ENCODE assay signal across 30 cellular contexts in the genomic region with DNA sequence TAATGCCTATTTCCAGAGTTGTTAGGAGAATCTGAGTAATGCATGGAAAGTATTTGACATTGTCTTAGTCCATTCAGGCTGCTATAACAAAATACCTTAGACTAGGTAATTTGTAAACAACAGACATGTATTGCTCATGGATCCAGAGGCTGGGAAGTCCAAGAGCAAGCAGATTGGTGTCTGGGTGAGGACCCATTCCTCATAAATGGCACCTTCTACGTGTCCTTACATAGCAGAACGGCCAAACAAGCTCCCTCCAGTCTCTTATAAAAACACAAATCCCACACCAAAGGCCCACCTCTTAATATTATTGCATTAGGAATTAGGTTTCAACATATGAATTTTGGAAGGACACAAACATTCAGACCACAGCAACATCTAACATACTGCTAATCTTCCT.
"Had no signal": no experiment of that assay in that cellular context is flagged by ENCODE, and none has a peak within 500 bp of the region (broad histone marks: within the 10 kb centered on the region; RNA-seq: fewer than 3 reads in every experiment).

No MANE protein-coding gene starts in this region.

- H3K27me3 ChIP-seq: adrenal gland, body of pancreas, cardiac muscle cell, colonic mucosa had no signal

- H3K27ac Mint-ChIP-seq: activated CD4-positive, alpha-beta memory T cell treated with anti-CD3 and anti-CD28 coated beads for 36 hours; activated CD4-positive, alpha-beta T cell treated with anti-CD3 and anti-CD28 coated beads for 36 hours; activated CD4-positive, alpha-beta T cell treated with anti-CD3 and anti-CD28 coated beads, Interleukin-2, amount 10 ng/mL, durations not matched to agents 24 days and 14 days; activated CD8-positive, alpha-beta memory T cell treated with anti-CD3 and anti-CD28 coated beads, Interleukin-2, amount 10 ng/mL, durations not matched to agents 7 days and 5 days; activated CD8-positive, alpha-beta T cell treated with anti-CD3 and anti-CD28 coated beads, Interleukin-2, amount 10 ng/mL, durations not matched to agents 7 days and 5 days; activated naive CD4-positive, alpha-beta T cell treated with anti-CD3 and anti-CD28 coated beads for 36 hours; activated naive CD4-positive, alpha-beta T cell treated with anti-CD3 and anti-CD28 coated beads, Interleukin-2, amount 50 U/mL, for 24 hours; activated naive CD8-positive, alpha-beta T cell treated with anti-CD3 and anti-CD28 coated beads for 36 hours; activated naive CD8-positive, alpha-beta T cell treated with anti-CD3 and anti-CD28 coated beads, Interleukin-2, amount 50 U/mL, for 24 hours; activated T-helper 1 cell treated with anti-CD3 and anti-CD28 coated beads, Interleukin-12 subunit alpha, Interleukin-12 subunit beta, Interleukin-2, Interleukin-4 antibody, amounts not matched to agents 30 ng/mL and 10 ng/mL and 1 ng/mL, durations not matched to agents 14 hours and 24 hours and 36 hours; activated T-helper 2 cell treated with anti-CD3 and anti-CD28 coated beads, Interferon-gamma antibody, Interleukin-2, Interleukin-4, amounts not matched to agents 10 μg/mL and 5 μg/mL and 100 μg/mL, durations not matched to agents 14 hours and 24 hours and 36 hours; T-helper 17 cell; T-helper 2 cell treated with Interferon-gamma antibody and Interleukin-4, amounts not matched to agents 5 μg/mL and 100 μg/mL, for 36 hours had no signal

- H3K4me3 Mint-ChIP-seq: activated CD4-positive, alpha-beta memory T cell treated with anti-CD3 and anti-CD28 coated beads for 36 hours; activated CD4-positive, alpha-beta T cell treated with anti-CD3 and anti-CD28 coated beads for 36 hours; activated CD4-positive, alpha-beta T cell treated with anti-CD3 and anti-CD28 coated beads, Interleukin-2, amount 10 ng/mL, durations not matched to agents 24 days and 14 days; activated CD8-positive, alpha-beta memory T cell treated with anti-CD3 and anti-CD28 coated beads, Interleukin-2, amount 10 ng/mL, durations not matched to agents 7 days and 5 days; activated CD8-positive, alpha-beta T cell treated with anti-CD3 and anti-CD28 coated beads, Interleukin-2, amount 10 ng/mL, durations not matched to agents 7 days and 5 days; activated naive CD4-positive, alpha-beta T cell treated with anti-CD3 and anti-CD28 coated beads for 36 hours; activated naive CD4-positive, alpha-beta T cell treated with anti-CD3 and anti-CD28 coated beads, Interleukin-2, amount 50 U/mL, for 24 hours; activated naive CD8-positive, alpha-beta T cell treated with anti-CD3 and anti-CD28 coated beads for 36 hours; activated naive CD8-positive, alpha-beta T cell treated with anti-CD3 and anti-CD28 coated beads, Interleukin-2, amount 50 U/mL, for 24 hours; activated T-helper 1 cell treated with anti-CD3 and anti-CD28 coated beads, Interleukin-12 subunit alpha, Interleukin-12 subunit beta, Interleukin-2, Interleukin-4 antibody, amounts not matched to agents 30 ng/mL and 10 ng/mL and 1 ng/mL, durations not matched to agents 14 hours and 24 hours and 36 hours; T-helper 17 cell; T-helper 2 cell treated with Interferon-gamma antibody and Interleukin-4, amounts not matched to agents 5 μg/mL and 100 μg/mL, for 36 hours had no signal

- H3K4me1 ChIP-seq: adrenal gland had no signal

- H3K4me1 Mint-ChIP-seq: activated naive CD4-positive, alpha-beta T cell treated with anti-CD3 and anti-CD28 coated beads, Interleukin-2, amount 50 U/mL, for 24 hours; activated naive CD8-positive, alpha-beta T cell treated with anti-CD3 and anti-CD28 coated beads for 36 hours had no signal

- H3K27ac ChIP-seq: adrenal gland, cardiac muscle cell, colonic mucosa had no signal

- H3K27me3 Mint-ChIP-seq: activated CD4-positive, alpha-beta memory T cell treated with anti-CD3 and anti-CD28 coated beads for 36 hours; activated CD4-positive, alpha-beta T cell treated with anti-CD3 and anti-CD28 coated beads for 36 hours; activated CD4-positive, alpha-beta T cell treated with anti-CD3 and anti-CD28 coated beads, Interleukin-2, amount 10 ng/mL, durations not matched to agents 24 days and 14 days; activated CD8-positive, alpha-beta memory T cell treated with anti-CD3 and anti-CD28 coated beads, Interleukin-2, amount 10 ng/mL, durations not matched to agents 7 days and 5 days; activated naive CD4-positive, alpha-beta T cell treated with anti-CD3 and anti-CD28 coated beads, Interleukin-2, amount 50 U/mL, for 24 hours; activated naive CD8-positive, alpha-beta T cell treated with anti-CD3 and anti-CD28 coated beads, Interleukin-2, amount 50 U/mL, for 24 hours; T-helper 17 cell had no signal

- DNase-seq: activated CD4-positive, alpha-beta memory T cell treated with anti-CD3 and anti-CD28 coated beads for 36 hours; activated CD4-positive, alpha-beta T cell treated with anti-CD3 and anti-CD28 coated beads for 36 hours; activated CD4-positive, alpha-beta T cell treated with anti-CD3 and anti-CD28 coated beads, Interleukin-2, amount 10 ng/mL, durations not matched to agents 24 days and 14 days; activated CD4-positive, CD25-positive, alpha-beta regulatory T cell; activated CD4-positive, CD25-positive, alpha-beta regulatory T cell treated with anti-CD3 and anti-CD28 coated beads, Interleukin-2, amount 50 U/mL, for 72 hours; activated CD8-positive, alpha-beta memory T cell treated with anti-CD3 and anti-CD28 coated beads, Interleukin-2, amount 10 ng/mL, durations not matched to agents 7 days and 5 days; activated CD8-positive, alpha-beta memory T cell treated with anti-CD3 and anti-CD28 coated beads, Interleukin-2, amount 50 U/mL, for 4 hours; activated CD8-positive, alpha-beta T cell treated with anti-CD3 and anti-CD28 coated beads, Interleukin-2, amount 10 ng/mL, durations not matched to agents 7 days and 5 days; activated effector memory CD4-positive, alpha-beta T cell treated with anti-CD3 and anti-CD28 coated beads, Interleukin-2, amount 50 U/mL, for 16 hours; activated naive CD4-positive, alpha-beta T cell treated with anti-CD3 and anti-CD28 coated beads for 36 hours; activated naive CD8-positive, alpha-beta T cell treated with anti-CD3 and anti-CD28 coated beads for 36 hours; activated naive CD8-positive, alpha-beta T cell treated with anti-CD3 and anti-CD28 coated beads, Interleukin-2, amount 50 U/mL, for 24 hours; activated T-cell treated with anti-CD3 and anti-CD28 coated beads, Interleukin-2, amount 50 U/mL, for 1 hour; activated T-cell treated with anti-CD3 and anti-CD28 coated beads, Interleukin-2, amount 50 U/mL, for 48 hours; adrenal gland; aorta; body of pancreas; central memory CD4-positive, alpha-beta T cell; cerebellar nuclear complex; colonic mucosa; effector CD8-positive, alpha-beta T cell; foreskin fibroblast; T-helper 1 cell; T-helper 17 cell; T1000 had no signal

- H3K4me3 ChIP-seq: adrenal gland, body of pancreas, cardiac muscle cell, colonic mucosa had no signal

- ATAC-seq: activated CD4-positive, alpha-beta T cell treated with anti-CD3 and anti-CD28 coated beads for 36 hours; activated CD8-positive, alpha-beta memory T cell treated with anti-CD3 and anti-CD28 coated beads, Interleukin-2, amount 10 ng/mL, durations not matched to agents 7 days and 5 days; activated CD8-positive, alpha-beta T cell treated with anti-CD3 and anti-CD28 coated beads, Interleukin-2, amount 10 ng/mL, durations not matched to agents 7 days and 5 days; activated naive CD8-positive, alpha-beta T cell treated with anti-CD3 and anti-CD28 coated beads, Interleukin-2, amount 50 U/mL, for 24 hours; body of pancreas; T-helper 17 cell had no signal

- H3K9me3 ChIP-seq: adrenal gland, body of pancreas, colonic mucosa had no signal

- H3K9me3 Mint-ChIP-seq: activated CD4-positive, alpha-beta memory T cell treated with anti-CD3 and anti-CD28 coated beads for 36 hours; activated naive CD4-positive, alpha-beta T cell treated with anti-CD3 and anti-CD28 coated beads, Interleukin-2, amount 50 U/mL, for 24 hours; activated naive CD8-positive, alpha-beta T cell treated with anti-CD3 and anti-CD28 coated beads for 36 hours had no signal

- H3K36me3 ChIP-seq: adrenal gland, cardiac muscle cell, colonic mucosa had no signal
